Comparison of ENCODE assay signal across 27 cellular contexts in the genomic region with DNA sequence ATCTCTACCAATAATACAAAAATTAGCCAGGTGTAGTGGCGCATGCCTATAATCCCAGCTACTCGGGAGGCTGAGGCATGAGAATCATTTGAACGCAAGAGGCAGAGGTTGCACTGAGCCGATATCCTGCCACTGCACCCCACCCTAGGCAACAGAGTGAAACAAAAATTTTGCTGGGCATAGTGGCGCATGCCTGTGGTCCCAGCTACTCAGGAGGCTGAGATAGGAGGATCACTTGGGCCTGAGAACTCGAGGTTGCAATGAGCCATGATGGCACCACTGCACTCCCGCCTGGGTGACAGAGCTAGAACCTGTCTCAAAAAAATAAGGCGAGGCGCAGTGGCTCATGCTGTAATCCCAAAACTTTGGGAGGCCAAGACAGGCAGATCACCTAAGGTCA.
"Had no signal": no experiment of that assay in that cellular context is flagged by ENCODE, and none has a peak within 500 bp of the region (broad histone marks: within the 10 kb centered on the region; RNA-seq: fewer than 3 reads in every experiment).

No MANE protein-coding gene starts in this region.

- DNase-seq: naive thymus-derived CD8-positive, alpha-beta T cell; nephron progenitor cell; nucleus accumbens; psoas muscle; right cardiac atrium; sigmoid colon; small intestine; stimulated activated CD4-positive, alpha-beta T cell treated with anti-CD3 and anti-CD28 coated beads, Interleukin-15, amount 100 ng/mL, for 24 hours; stimulated activated CD4-positive, alpha-beta T cell treated with anti-CD3 and anti-CD28 coated beads, Interleukin-2, amount 100 ng/mL, for 24 hours; stimulated activated CD4-positive, alpha-beta T cell treated with anti-CD3 and anti-CD28 coated beads, Interleukin-2, amount 100 ng/mL, for 48 hours; stimulated activated CD4-positive, alpha-beta T cell treated with anti-CD3 and anti-CD28 coated beads, Interleukin-4, amount 100 ng/mL, for 24 hours; stimulated activated naive B cell treated with anti-CD40 and anti-IgM and Interleukin-4, amounts not matched to agents 10 μg/mL and 1 μg/mL and 100 μg/mL, for 72 hours; stimulated activated naive CD4-positive, alpha-beta T cell treated with Interleukin-2 at 50 U/mL for 16 hours; stomach; thyroid gland had no signal

- H3K4me3 ChIP-seq: pancreas, psoas muscle, right lobe of liver, sigmoid colon, stomach, thoracic aorta, thyroid gland, tibial nerve, vagina had no signal

- H3K27ac ChIP-seq: neutrophil, pancreas, psoas muscle, right lobe of liver, stomach, thoracic aorta, thyroid gland, tibial nerve, vagina had no signal

- H3K27ac Mint-ChIP-seq: natural killer cell treated with Interleukin-12 subunit alpha and Interleukin-12 subunit beta and Interleukin-15 and Interleukin-18, amount 100 ng/mL, for 72 hours; nephron progenitor cell; progenitor cell of endocrine pancreas; stimulated activated effector memory CD8-positive, alpha-beta T cell treated with anti-CD3 and anti-CD28 coated beads, Interleukin-12 subunit alpha, Interleukin-12 subunit beta, amount 100 ng/mL, for 72 hours; stimulated activated naive B cell treated with anti-CD40 and anti-IgM and Interleukin-4, amounts not matched to agents 10 μg/mL and 1 μg/mL and 100 μg/mL, for 72 hours; stimulated activated naive CD8-positive, alpha-beta T cell treated with anti-CD3 and anti-CD28 coated beads, Interleukin-15, Interleukin-2, amounts not matched to agents 100 ng/mL and 50 ng/mL, for 24 hours; type B pancreatic cell had no signal

- H3K36me3 Mint-ChIP-seq: natural killer cell treated with Interleukin-12 subunit alpha and Interleukin-12 subunit beta and Interleukin-15 and Interleukin-18, amount 100 ng/mL, for 72 hours had no signal

- H3K4me3 Mint-ChIP-seq: natural killer cell treated with Interleukin-12 subunit alpha and Interleukin-12 subunit beta and Interleukin-15 and Interleukin-18, amount 100 ng/mL, for 72 hours; nephron progenitor cell; neural crest cell; stimulated activated effector memory CD8-positive, alpha-beta T cell treated with anti-CD3 and anti-CD28 coated beads, Interleukin-12 subunit alpha, Interleukin-12 subunit beta, amount 100 ng/mL, for 72 hours; stimulated activated naive B cell treated with anti-CD40 and anti-IgM and Interleukin-4, amounts not matched to agents 10 μg/mL and 1 μg/mL and 100 μg/mL, for 72 hours; stimulated activated naive CD8-positive, alpha-beta T cell treated with anti-CD3 and anti-CD28 coated beads, Interleukin-15, Interleukin-2, amounts not matched to agents 100 ng/mL and 50 ng/mL, for 24 hours; type B pancreatic cell had no signal

- H3K9me3 ChIP-seq: neutrophil, pancreas, psoas muscle, right lobe of liver, sigmoid colon, stomach, thoracic aorta, thyroid gland, tibial nerve, vagina had no signal

- H3K36me3 ChIP-seq: neutrophil, pancreas, right lobe of liver, sigmoid colon, thoracic aorta, thyroid gland, tibial nerve, vagina had no signal

- ATAC-seq: naive thymus-derived CD8-positive, alpha-beta T cell; natural killer cell treated with Interleukin-12 subunit alpha and Interleukin-12 subunit beta and Interleukin-15 and Interleukin-18, amount 100 ng/mL, for 72 hours; pancreas; psoas muscle; right cardiac atrium; right lobe of liver; stimulated activated effector memory CD8-positive, alpha-beta T cell treated with anti-CD3 and anti-CD28 coated beads, Interleukin-12 subunit alpha, Interleukin-12 subunit beta, amount 100 ng/mL, for 72 hours; stimulated activated naive B cell treated with anti-CD40 and anti-IgM and Interleukin-4, amounts not matched to agents 10 μg/mL and 1 μg/mL and 100 μg/mL, for 72 hours had no signal

- H3K27me3 Mint-ChIP-seq: naive thymus-derived CD8-positive, alpha-beta T cell; natural killer cell treated with Interleukin-12 subunit alpha and Interleukin-12 subunit beta and Interleukin-15 and Interleukin-18, amount 100 ng/mL, for 72 hours; progenitor cell of endocrine pancreas; stimulated activated naive B cell treated with anti-CD40 and anti-IgM and Interleukin-4, amounts not matched to agents 10 μg/mL and 1 μg/mL and 100 μg/mL, for 72 hours; stimulated activated naive CD8-positive, alpha-beta T cell treated with anti-CD3 and anti-CD28 coated beads, Interleukin-15, Interleukin-2, amounts not matched to agents 100 ng/mL and 50 ng/mL, for 24 hours; type B pancreatic cell had no signal

- H3K27me3 ChIP-seq: neutrophil, pancreas, right lobe of liver, sigmoid colon, stomach, thyroid gland, tibial nerve, vagina had no signal
